1 cellular context compared by ENCODE assay signal in genomic region chr20:543369-544152, GRCh38.
A peak's percentile ranks its signal among the peaks of the same experiment; 100 is the strongest.
TF ChIP-seq lines count a peak whose summit lies in the region.

CSNK2A1 (minus strand) TSS chr20:543790; CDS start chr20:508551, 35,239 bp downstream.

TF ChIP-seq in K562, 482 proteins besides CTCF, POLR2A, EP300 and RAD21 (continued from another document and continues in another):
- TF ChIP-seq BCLAF1 (IDR thresholded peaks at IDR 0.05; ENCODE audit: borderline replicate concordance in 1 of 2, control insufficient read depth in 1 of 2, low read depth in 2 of 2, low read length in 1 of 2), result peak in 1 of 2 experiments; percentile 92; a peak in 2 of 4 replicates
- TF ChIP-seq, protein P1, sequence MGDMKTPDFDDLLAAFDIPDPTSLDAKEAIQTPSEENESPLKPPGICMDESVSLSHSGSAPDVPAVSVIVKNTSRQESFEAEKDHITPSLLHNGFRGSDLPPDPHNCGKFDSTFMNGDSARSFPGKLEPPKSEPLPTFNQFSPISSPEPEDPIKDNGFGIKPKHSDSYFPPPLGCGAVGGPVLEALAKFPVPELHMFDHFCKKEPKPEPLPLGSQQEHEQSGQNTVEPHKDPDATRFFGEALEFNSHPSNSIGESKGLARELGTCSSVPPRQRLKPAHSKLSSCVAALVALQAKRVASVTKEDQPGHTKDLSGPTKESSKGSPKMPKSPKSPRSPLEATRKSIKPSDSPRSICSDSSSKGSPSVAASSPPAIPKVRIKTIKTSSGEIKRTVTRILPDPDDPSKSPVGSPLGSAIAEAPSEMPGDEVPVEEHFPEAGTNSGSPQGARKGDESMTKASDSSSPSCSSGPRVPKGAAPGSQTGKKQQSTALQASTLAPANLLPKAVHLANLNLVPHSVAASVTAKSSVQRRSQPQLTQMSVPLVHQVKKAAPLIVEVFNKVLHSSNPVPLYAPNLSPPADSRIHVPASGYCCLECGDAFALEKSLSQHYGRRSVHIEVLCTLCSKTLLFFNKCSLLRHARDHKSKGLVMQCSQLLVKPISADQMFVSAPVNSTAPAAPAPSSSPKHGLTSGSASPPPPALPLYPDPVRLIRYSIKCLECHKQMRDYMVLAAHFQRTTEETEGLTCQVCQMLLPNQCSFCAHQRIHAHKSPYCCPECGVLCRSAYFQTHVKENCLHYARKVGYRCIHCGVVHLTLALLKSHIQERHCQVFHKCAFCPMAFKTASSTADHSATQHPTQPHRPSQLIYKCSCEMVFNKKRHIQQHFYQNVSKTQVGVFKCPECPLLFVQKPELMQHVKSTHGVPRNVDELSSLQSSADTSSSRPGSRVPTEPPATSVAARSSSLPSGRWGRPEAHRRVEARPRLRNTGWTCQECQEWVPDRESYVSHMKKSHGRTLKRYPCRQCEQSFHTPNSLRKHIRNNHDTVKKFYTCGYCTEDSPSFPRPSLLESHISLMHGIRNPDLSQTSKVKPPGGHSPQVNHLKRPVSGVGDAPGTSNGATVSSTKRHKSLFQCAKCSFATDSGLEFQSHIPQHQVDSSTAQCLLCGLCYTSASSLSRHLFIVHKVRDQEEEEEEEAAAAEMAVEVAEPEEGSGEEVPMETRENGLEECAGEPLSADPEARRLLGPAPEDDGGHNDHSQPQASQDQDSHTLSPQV (IDR thresholded peaks at IDR 0.05), result peak; percentile 71
- TF ChIP-seq FOXJ2 (tag; IDR thresholded peaks at IDR 0.05), result peak; percentile 36; the same call in 1 of the 2 replicates
- no peak for TF ChIP-seq ZFP30 (CRISPR knock-in tag; IDR thresholded peaks at IDR 0.05; ENCODE audit: borderline replicate concordance)
- TF ChIP-seq, protein P2, sequence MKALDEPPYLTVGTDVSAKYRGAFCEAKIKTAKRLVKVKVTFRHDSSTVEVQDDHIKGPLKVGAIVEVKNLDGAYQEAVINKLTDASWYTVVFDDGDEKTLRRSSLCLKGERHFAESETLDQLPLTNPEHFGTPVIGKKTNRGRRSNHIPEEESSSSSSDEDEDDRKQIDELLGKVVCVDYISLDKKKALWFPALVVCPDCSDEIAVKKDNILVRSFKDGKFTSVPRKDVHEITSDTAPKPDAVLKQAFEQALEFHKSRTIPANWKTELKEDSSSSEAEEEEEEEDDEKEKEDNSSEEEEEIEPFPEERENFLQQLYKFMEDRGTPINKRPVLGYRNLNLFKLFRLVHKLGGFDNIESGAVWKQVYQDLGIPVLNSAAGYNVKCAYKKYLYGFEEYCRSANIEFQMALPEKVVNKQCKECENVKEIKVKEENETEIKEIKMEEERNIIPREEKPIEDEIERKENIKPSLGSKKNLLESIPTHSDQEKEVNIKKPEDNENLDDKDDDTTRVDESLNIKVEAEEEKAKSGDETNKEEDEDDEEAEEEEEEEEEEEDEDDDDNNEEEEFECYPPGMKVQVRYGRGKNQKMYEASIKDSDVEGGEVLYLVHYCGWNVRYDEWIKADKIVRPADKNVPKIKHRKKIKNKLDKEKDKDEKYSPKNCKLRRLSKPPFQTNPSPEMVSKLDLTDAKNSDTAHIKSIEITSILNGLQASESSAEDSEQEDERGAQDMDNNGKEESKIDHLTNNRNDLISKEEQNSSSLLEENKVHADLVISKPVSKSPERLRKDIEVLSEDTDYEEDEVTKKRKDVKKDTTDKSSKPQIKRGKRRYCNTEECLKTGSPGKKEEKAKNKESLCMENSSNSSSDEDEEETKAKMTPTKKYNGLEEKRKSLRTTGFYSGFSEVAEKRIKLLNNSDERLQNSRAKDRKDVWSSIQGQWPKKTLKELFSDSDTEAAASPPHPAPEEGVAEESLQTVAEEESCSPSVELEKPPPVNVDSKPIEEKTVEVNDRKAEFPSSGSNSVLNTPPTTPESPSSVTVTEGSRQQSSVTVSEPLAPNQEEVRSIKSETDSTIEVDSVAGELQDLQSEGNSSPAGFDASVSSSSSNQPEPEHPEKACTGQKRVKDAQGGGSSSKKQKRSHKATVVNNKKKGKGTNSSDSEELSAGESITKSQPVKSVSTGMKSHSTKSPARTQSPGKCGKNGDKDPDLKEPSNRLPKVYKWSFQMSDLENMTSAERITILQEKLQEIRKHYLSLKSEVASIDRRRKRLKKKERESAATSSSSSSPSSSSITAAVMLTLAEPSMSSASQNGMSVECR (CRISPR knock-in tag; IDR thresholded peaks at IDR 0.05), result no peak
- TF ChIP-seq E2F8 (IDR thresholded peaks at IDR 0.05; ENCODE audit: low read depth, partially characterized antibody), result peak; percentile 36
- no peak for TF ChIP-seq RBM14 (IDR thresholded peaks at IDR 0.05; ENCODE audit: borderline replicate concordance, insufficient read depth, low read depth, low read length)
- no peak for TF ChIP-seq HDGF (IDR thresholded peaks at IDR 0.05)
- peak; percentile 70; the same call in 1 of the 2 replicates for TF ChIP-seq SREBF1 (IDR thresholded peaks at IDR 0.05; ENCODE audit: borderline replicate concordance, low read depth, low read length)
- TF ChIP-seq, protein P3, sequence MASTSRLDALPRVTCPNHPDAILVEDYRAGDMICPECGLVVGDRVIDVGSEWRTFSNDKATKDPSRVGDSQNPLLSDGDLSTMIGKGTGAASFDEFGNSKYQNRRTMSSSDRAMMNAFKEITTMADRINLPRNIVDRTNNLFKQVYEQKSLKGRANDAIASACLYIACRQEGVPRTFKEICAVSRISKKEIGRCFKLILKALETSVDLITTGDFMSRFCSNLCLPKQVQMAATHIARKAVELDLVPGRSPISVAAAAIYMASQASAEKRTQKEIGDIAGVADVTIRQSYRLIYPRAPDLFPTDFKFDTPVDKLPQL (IDR thresholded peaks at IDR 0.05; ENCODE audit: extremely low read depth, insufficient read length), result peak; percentile 49
- TF ChIP-seq, protein P4, sequence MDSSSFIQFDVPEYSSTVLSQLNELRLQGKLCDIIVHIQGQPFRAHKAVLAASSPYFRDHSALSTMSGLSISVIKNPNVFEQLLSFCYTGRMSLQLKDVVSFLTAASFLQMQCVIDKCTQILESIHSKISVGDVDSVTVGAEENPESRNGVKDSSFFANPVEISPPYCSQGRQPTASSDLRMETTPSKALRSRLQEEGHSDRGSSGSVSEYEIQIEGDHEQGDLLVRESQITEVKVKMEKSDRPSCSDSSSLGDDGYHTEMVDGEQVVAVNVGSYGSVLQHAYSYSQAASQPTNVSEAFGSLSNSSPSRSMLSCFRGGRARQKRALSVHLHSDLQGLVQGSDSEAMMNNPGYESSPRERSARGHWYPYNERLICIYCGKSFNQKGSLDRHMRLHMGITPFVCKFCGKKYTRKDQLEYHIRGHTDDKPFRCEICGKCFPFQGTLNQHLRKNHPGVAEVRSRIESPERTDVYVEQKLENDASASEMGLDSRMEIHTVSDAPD (CRISPR knock-in tag; IDR thresholded peaks at IDR 0.05), result no peak
- no peak for TF ChIP-seq RBM15 (IDR thresholded peaks at IDR 0.05; ENCODE audit: insufficient read depth, low read length)
- TF ChIP-seq MED1 (CRISPR knock-in tag; IDR thresholded peaks at IDR 0.05; ENCODE audit: borderline replicate concordance), result no peak
- no peak; the same call in 1 of the 2 replicates for TF ChIP-seq BACH1 (tag; IDR thresholded peaks at IDR 0.05)
- TF ChIP-seq FIP1L1 (IDR thresholded peaks at IDR 0.05; ENCODE audit: low read depth, low read length, poor library complexity, severe bottlenecking), result peak; percentile 23
- TF ChIP-seq GATAD2A (IDR thresholded peaks at IDR 0.05), result no peak
- TF ChIP-seq SRSF1 (IDR thresholded peaks at IDR 0.05; ENCODE audit: low read depth, low read length), result no peak
- TF ChIP-seq PCBP1 (IDR thresholded peaks at IDR 0.05; ENCODE audit: low read depth, low read length, poor library complexity, severe bottlenecking), result peak; percentile 54
- peak; percentile 15; the same call in 1 of the 2 replicates for TF ChIP-seq TEAD4 (IDR thresholded peaks at IDR 0.05; ENCODE audit: low read length)
- TF ChIP-seq TEAD4 (CRISPR knock-in tag; IDR thresholded peaks at IDR 0.05; ENCODE audit: borderline replicate concordance), result no peak
- 0 out of 2 replicates have a peak, but pooled peaks have one; percentile 43 for TF ChIP-seq ZNF766 (CRISPR knock-in tag; conservative IDR thresholded peaks at IDR 0.05)
- TF ChIP-seq CTBP1 (IDR thresholded peaks at IDR 0.05; ENCODE audit: borderline replicate concordance), result no peak
- TF ChIP-seq, protein P5, sequence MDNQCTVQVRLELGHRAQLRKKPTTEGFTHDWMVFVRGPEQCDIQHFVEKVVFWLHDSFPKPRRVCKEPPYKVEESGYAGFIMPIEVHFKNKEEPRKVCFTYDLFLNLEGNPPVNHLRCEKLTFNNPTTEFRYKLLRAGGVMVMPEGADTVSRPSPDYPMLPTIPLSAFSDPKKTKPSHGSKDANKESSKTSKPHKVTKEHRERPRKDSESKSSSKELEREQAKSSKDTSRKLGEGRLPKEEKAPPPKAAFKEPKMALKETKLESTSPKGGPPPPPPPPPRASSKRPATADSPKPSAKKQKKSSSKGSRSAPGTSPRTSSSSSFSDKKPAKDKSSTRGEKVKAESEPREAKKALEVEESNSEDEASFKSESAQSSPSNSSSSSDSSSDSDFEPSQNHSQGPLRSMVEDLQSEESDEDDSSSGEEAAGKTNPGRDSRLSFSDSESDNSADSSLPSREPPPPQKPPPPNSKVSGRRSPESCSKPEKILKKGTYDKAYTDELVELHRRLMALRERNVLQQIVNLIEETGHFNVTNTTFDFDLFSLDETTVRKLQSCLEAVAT (IDR thresholded peaks at IDR 0.05), result no peak
- no peak for TF ChIP-seq RBM39 (optimal IDR thresholded peaks at IDR 0.05; ENCODE audit: low read depth, low read length)
- TF ChIP-seq, protein P6, sequence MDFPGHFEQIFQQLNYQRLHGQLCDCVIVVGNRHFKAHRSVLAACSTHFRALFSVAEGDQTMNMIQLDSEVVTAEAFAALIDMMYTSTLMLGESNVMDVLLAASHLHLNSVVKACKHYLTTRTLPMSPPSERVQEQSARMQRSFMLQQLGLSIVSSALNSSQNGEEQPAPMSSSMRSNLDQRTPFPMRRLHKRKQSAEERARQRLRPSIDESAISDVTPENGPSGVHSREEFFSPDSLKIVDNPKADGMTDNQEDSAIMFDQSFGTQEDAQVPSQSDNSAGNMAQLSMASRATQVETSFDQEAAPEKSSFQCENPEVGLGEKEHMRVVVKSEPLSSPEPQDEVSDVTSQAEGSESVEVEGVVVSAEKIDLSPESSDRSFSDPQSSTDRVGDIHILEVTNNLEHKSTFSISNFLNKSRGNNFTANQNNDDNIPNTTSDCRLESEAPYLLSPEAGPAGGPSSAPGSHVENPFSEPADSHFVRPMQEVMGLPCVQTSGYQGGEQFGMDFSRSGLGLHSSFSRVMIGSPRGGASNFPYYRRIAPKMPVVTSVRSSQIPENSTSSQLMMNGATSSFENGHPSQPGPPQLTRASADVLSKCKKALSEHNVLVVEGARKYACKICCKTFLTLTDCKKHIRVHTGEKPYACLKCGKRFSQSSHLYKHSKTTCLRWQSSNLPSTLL (IDR thresholded peaks at IDR 0.05), result no peak
- TF ChIP-seq NUFIP1 (IDR thresholded peaks at IDR 0.05; ENCODE audit: partially characterized antibody), result peak; percentile 43
- no peak for TF ChIP-seq HNRNPK (IDR thresholded peaks at IDR 0.05; ENCODE audit: low read depth, low read length, poor library complexity, severe bottlenecking)
- TF ChIP-seq IFI16 (CRISPR knock-in tag; IDR thresholded peaks at IDR 0.05), result no peak
- TF ChIP-seq, protein P7, sequence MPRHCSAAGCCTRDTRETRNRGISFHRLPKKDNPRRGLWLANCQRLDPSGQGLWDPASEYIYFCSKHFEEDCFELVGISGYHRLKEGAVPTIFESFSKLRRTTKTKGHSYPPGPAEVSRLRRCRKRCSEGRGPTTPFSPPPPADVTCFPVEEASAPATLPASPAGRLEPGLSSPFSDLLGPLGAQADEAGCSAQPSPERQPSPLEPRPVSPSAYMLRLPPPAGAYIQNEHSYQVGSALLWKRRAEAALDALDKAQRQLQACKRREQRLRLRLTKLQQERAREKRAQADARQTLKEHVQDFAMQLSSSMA (CRISPR knock-in tag; IDR thresholded peaks at IDR 0.05), result no peak
- TF ChIP-seq NEUROD1 (IDR thresholded peaks at IDR 0.05; ENCODE audit: borderline replicate concordance, low read depth, low read length, partially characterized antibody), result peak; percentile 13
- no peak for TF ChIP-seq ZNF584 (CRISPR knock-in tag; IDR thresholded peaks at IDR 0.05; ENCODE audit: low read depth)
- no peak; the same call in 1 of the 2 replicates for TF ChIP-seq MEF2D (tag; conservative IDR thresholded peaks at IDR 0.05; ENCODE audit: low read depth)
- no peak for TF ChIP-seq SRF (CRISPR knock-in tag; IDR thresholded peaks at IDR 0.05)
- peak in 1 of 2 experiments; percentile 71; a peak in 1 of 4 replicates for TF ChIP-seq CSDE1 (IDR thresholded peaks at IDR 0.05)
- peak; percentile 89; the same call in 1 of the 2 replicates for TF ChIP-seq NFRKB (IDR thresholded peaks at IDR 0.05; ENCODE audit: low read depth)
- no peak for TF ChIP-seq MCM5 (IDR thresholded peaks at IDR 0.05; ENCODE audit: low read depth)
- TF ChIP-seq ARHGAP35 (IDR thresholded peaks at IDR 0.05; ENCODE audit: partially characterized antibody), result no peak
- no peak for TF ChIP-seq ZNF717 (CRISPR knock-in tag; IDR thresholded peaks at IDR 0.05)
- TF ChIP-seq TEAD1 (CRISPR knock-in tag; IDR thresholded peaks at IDR 0.05), result peak; percentile 15 to 42; a peak in 2 of 4 replicates
